Comparison of ENCODE assay signal across 31 cellular contexts in genomic region chr18:73458186-73458964, GRCh38.
DNase-seq lines count a peak whose midpoint lies in the region; ATAC-seq and TF ChIP-seq lines count a peak whose summit lies in the region.
"Had no signal": no experiment of that assay in that cellular context is flagged by ENCODE, and none has a peak within 500 bp of the region (broad histone marks: within the 10 kb centered on the region; RNA-seq: fewer than 3 reads in every experiment).

No MANE protein-coding gene starts in this region.

- H3K4me2 ChIP-seq in mesenchymal stem cell (ENCODE audit: low read length, poor library complexity, severe bottlenecking) = no peak overlapping the region
- H3K4me2 ChIP-seq: KMS-11 had no signal

- H3K36me3 ChIP-seq in A673 (ENCODE audit: insufficient read depth, low read length, poor library complexity, severe bottlenecking) (no peaks in the 10 kb centered on the region), left lung (no peaks in the 10 kb centered on the region), mesenchymal stem cell (ENCODE audit: control insufficient read depth in 1 of 2, insufficient read depth in 2 of 2, low read depth in 1 of 2, low read length in 2 of 2) (no peaks in the 10 kb centered on the region)
- H3K36me3 ChIP-seq: upper lobe of left lung had no signal

- no peak overlapping the region for H4K91ac ChIP-seq in mesenchymal stem cell (ENCODE audit: low read length)

- 75% methylated on average over 3 of the region's 6 CpGs for WGBS in mesenchymal stem cell

- no peak overlapping the region for H3K23ac ChIP-seq in mesenchymal stem cell (ENCODE audit: low read length in 2 of 2)

- BruUV-seq in A673 (replicated peaks; lab: Mats Ljungman, UMichigan) = no TSS peak

- H3K9ac ChIP-seq in mesenchymal stem cell (ENCODE audit: low read length) = no peak overlapping the region
- H3K9ac ChIP-seq: KMS-11 had no signal

- no peak overlapping the region for H3K4ac ChIP-seq in mesenchymal stem cell (ENCODE audit: low read depth in 1 of 2, low read length in 2 of 2)

- DNase-seq in A673 (ENCODE audit: low spot score) (peak; percentile 11), GM04503 (ENCODE audit: low read depth) (peak; percentile 8), dermis blood vessel endothelial cell (peak; percentile 82), left lung (no peak), NCI-H1694 treated with DMSO at 0.1 percent for 48 hours (lab: John Stamatoyannopoulos, UW) (no peak), hypothalamus (lab: John Stamatoyannopoulos, UW) (no peak), GOT3 (lab: John Stamatoyannopoulos, UW) (no peak), mesenchymal stem cell (no peak)
- DNase-seq: activated CD4-positive, alpha-beta T cell treated with anti-CD3 and anti-CD28 coated beads for 48 hours; activated CD8-positive, alpha-beta memory T cell treated with anti-CD3 and anti-CD28 coated beads for 24 hours; activated effector memory CD4-positive, alpha-beta T cell treated with anti-CD3 and anti-CD28 coated beads, Interleukin-2, amount 50 U/mL, for 16 hours; activated naive CD8-positive, alpha-beta T cell treated with anti-CD3 and anti-CD28 coated beads for 36 hours; aorta; C1 segment of cervical spinal cord; Caco-2; central memory CD4-positive, alpha-beta T cell; DMS79; GF-D8; head of caudate nucleus; MM.1S; NCI-H1436 treated with DMSO at 0.1 percent for 48 hours; NCI-H2171 treated with DMSO at 0.1 percent for 48 hours; NCI-H524; stimulated activated CD4-positive, alpha-beta T cell treated with anti-CD3 and anti-CD28 coated beads, Interleukin-12 subunit alpha, Interleukin-12 subunit beta, amount 100 ng/mL, for 4 hours; stimulated activated CD4-positive, alpha-beta T cell treated with anti-CD3 and anti-CD28 coated beads, Interleukin-4, amount 100 ng/mL, for 1 hour; substantia nigra; T-helper 9 cell; upper lobe of left lung had no signal

- no peak overlapping the region for H2BK120ac ChIP-seq in mesenchymal stem cell (ENCODE audit: low read depth, low read length)

- H3K4me3 ChIP-seq in A673 (ENCODE audit: low read depth, low read length, poor library complexity, severe bottlenecking) = no peak overlapping the region
- no peak overlapping the region for H3K4me3 ChIP-seq in left lung
- H3K4me3 ChIP-seq in mesenchymal stem cell (ENCODE audit: insufficient read depth in 1 of 2, low read depth in 1 of 2, low read length in 2 of 2) = no peak overlapping the region
- H3K4me3 ChIP-seq: upper lobe of left lung had no signal

- POLR2A ChIA-PET in A673 (lab: Charles Lee; ENCODE audit: low non-redundant PET) = no interaction called here

- no peak for TF ChIP-seq CTCF in A673 (conservative IDR thresholded peaks at IDR 0.05; ENCODE audit: low read depth, low read length)
- no peak for TF ChIP-seq CTCF in left lung (IDR thresholded peaks at IDR 0.05)

- H2AK5ac ChIP-seq in mesenchymal stem cell (ENCODE audit: low read length, severe bottlenecking) = no peak overlapping the region

- peak; percentile 91 for ATAC-seq in left lung
- ATAC-seq: stimulated activated effector memory CD8-positive, alpha-beta T cell treated with anti-CD3 and anti-CD28 coated beads, Interleukin-12 subunit alpha, Interleukin-12 subunit beta, amount 100 ng/mL, for 72 hours had no signal

- H2BK12ac ChIP-seq in mesenchymal stem cell (ENCODE audit: low read length in 2 of 2) = no peak overlapping the region

- H2BK15ac ChIP-seq in mesenchymal stem cell (ENCODE audit: low read depth, poor library complexity, severe bottlenecking) = no peak overlapping the region

- H3K14ac ChIP-seq in mesenchymal stem cell (ENCODE audit: low read length in 2 of 2) = no peak overlapping the region

- no peak overlapping the region for H2AFZ ChIP-seq in mesenchymal stem cell (ENCODE audit: low read depth, low read length)

- no peak overlapping the region for H3K18ac ChIP-seq in mesenchymal stem cell (ENCODE audit: low read depth in 1 of 2, low read length in 2 of 2)

- H3K4me1 ChIP-seq in A673 (ENCODE audit: insufficient read depth, low read length, poor library complexity, severe bottlenecking) = peaks cover 7% of the 10 kb centered on the region
- H3K4me1 ChIP-seq in left lung = no peaks in the 10 kb centered on the region
- no peaks in the 10 kb centered on the region for H3K4me1 ChIP-seq in mesenchymal stem cell (ENCODE audit: control insufficient read depth, insufficient read depth, low read depth, low read length)
- H3K4me1 ChIP-seq: Caco-2 had no signal

- H3K27ac ChIP-seq in A673 (ENCODE audit: low read depth, low read length, poor library complexity, severe bottlenecking) (no peak overlapping the region), left lung (peak overlapping the region in 1 of 2 donors; percentile 31), mesenchymal stem cell (ENCODE audit: low read length, poor library complexity, severe bottlenecking) (no peak overlapping the region)
- H3K27ac ChIP-seq: KMS-11, VCaP had no signal

- H2BK5ac ChIP-seq in mesenchymal stem cell (ENCODE audit: low read depth, low read length, poor library complexity, severe bottlenecking) = no peak overlapping the region

- no peaks in the 10 kb centered on the region for H3K27me3 ChIP-seq in A673 (replicated peaks; ENCODE audit: insufficient read depth, low read depth, low read length, poor library complexity)
- H3K27me3 ChIP-seq in left lung = no peaks in the 10 kb centered on the region
- no peaks in the 10 kb centered on the region for H3K27me3 ChIP-seq in mesenchymal stem cell (ENCODE audit: control insufficient read depth in 1 of 2, insufficient read depth in 1 of 2, low read length in 2 of 2)
- H3K27me3 ChIP-seq: upper lobe of left lung had no signal

- CTCF ChIA-PET in A673 (lab: Charles Lee) = no interaction called here

- intact Hi-C loops in A673 (cut with micrococcal nuclease; ENCODE audit: unreplicated experiment) (no loop called here), left lung (cut with DNase I) (no loop called here)

- H3K79me1 ChIP-seq in mesenchymal stem cell (replicated peaks; ENCODE audit: low read length, poor library complexity, severe bottlenecking) = no peaks in the 10 kb centered on the region

- no peak overlapping the region for H4K8ac ChIP-seq in mesenchymal stem cell (ENCODE audit: low read length)

- H3K9me3 ChIP-seq in A673 (ENCODE audit: low read depth, low read length, poor library complexity, severe bottlenecking) = no peaks in the 10 kb centered on the region
- no peaks in the 10 kb centered on the region for H3K9me3 ChIP-seq in left lung
- H3K9me3 ChIP-seq in mesenchymal stem cell (ENCODE audit: control insufficient read depth, low read length) = peaks cover 3% of the 10 kb centered on the region
- H3K9me3 ChIP-seq: Caco-2, upper lobe of left lung had no signal

Comparison
In these comparisons a context has a peak if more than half of its experiments do, and no peak if none do; other contexts are left out.
1. DNase-seq: peak in A673 (single experiment), GM04503 (single experiment) and dermis blood vessel endothelial cell (single experiment); none in left lung (0 of 2), NCI-H1694 treated with DMSO at 0.1 percent for 48 hours (single experiment), hypothalamus (0 of 51), GOT3 (single experiment) and mesenchymal stem cell (single experiment).